In genomic region chr21:28992526-28993292, GRCh38 we compare ENCODE assay signal across 8 cellular contexts. TPM values are rescaled to one million over a fixed set of nuclear protein-coding genes. Genes with fewer than 3 reads are reported as not detected.
DNase-seq lines count a peak whose midpoint lies in the region; ATAC-seq, FAIRE-seq and TF ChIP-seq lines count a peak whose summit lies in the region.

Gene LTN1 (minus strand): TSS chr21:28992877. CDS start chr21:28992805, 72 bp downstream.

- no peaks in the 10 kb centered on the region for H3K9me3 Mint-ChIP-seq in brain

- H3K4me1 ChIP-seq in iPS DF 6.9 (ENCODE audit: control insufficient read depth, insufficient read depth, low read length) = no peaks in the 10 kb centered on the region
- peaks cover 17 to 27% of the 10 kb centered on the region in 2 donors for H3K4me1 ChIP-seq in gastrocnemius medialis

- intact Hi-C loops in gastrocnemius medialis (cut with DNase I; ENCODE audit: low total_unique reads) = loop anchor here (1.0 to 10.0 kb wide), 3 partner anchors 32 to 108 kb away; partner anchors contain the start of genes CCT8 and USP16

- peaks cover 11% of the 10 kb centered on the region for H3K36me3 Mint-ChIP-seq in brain

- TF ChIP-seq POLR2A in gastrocnemius medialis (IDR thresholded peaks at IDR 0.05) = peak; percentile 65 to 79

- H3K4me3 Mint-ChIP-seq in brain = peak within 1 kb of the TSS; percentile 93 to 97 (median 95)

- H3K4me3 ChIP-seq in iPS DF 6.9 (ENCODE audit: low read length) (peak within 1 kb of the TSS; percentile 86), gastrocnemius medialis (peak within 1 kb of the TSS; percentile 89 to 99 (median 97))

- H3K27me3 ChIP-seq in iPS DF 6.9 (ENCODE audit: control insufficient read depth, insufficient read depth, low read length) = no peaks in the 10 kb centered on the region
- no peaks in the 10 kb centered on the region for H3K27me3 ChIP-seq in gastrocnemius medialis

- TF ChIP-seq CTCF in 22Rv1 (IDR thresholded peaks at IDR 0.05) (no peak), brain (conservative IDR thresholded peaks at IDR 0.05) (no peak), gastrocnemius medialis (IDR thresholded peaks at IDR 0.05 in 4 of 5, conservative IDR thresholded peaks at IDR 0.05 in 1 of 5) (peak in 1 of 5 experiments; percentile 6)

- peaks cover 46% of the 10 kb centered on the region for H3K4me1 Mint-ChIP-seq in brain

- peak; percentile 97 for DNase-seq in NCI-H2107 treated with DMSO at 0.1 percent for 48 hours (lab: John Stamatoyannopoulos, UW; ENCODE audit: unreplicated experiment)
- DNase-seq in iPS DF 6.9 (ENCODE audit: low read depth, low spot score) = peak; percentile 98
- peak; percentile 99 for DNase-seq in gastrocnemius medialis

- H3K9me3 ChIP-seq in iPS DF 6.9 (ENCODE audit: control insufficient read depth, insufficient read depth, low read length) (no peaks in the 10 kb centered on the region), gastrocnemius medialis (no peaks in the 10 kb centered on the region)

- WGBS in iPS DF 6.9 (ENCODE audit: insufficient coverage, insufficient read length) = no CpG with 5 or more reads among the region's 43 CpGs

- H3K27me3 Mint-ChIP-seq in brain = peaks cover 11% of the 10 kb centered on the region

- peak; percentile 85 for FAIRE-seq in TTC549 (lab: Jason Lieb, UNC)

- in situ Hi-C loops in gastrocnemius medialis (cut with MboI; ENCODE audit: low sequenced_read_pairs in 4 of 4) = no loop called here

- peak within 1 kb of the TSS; percentile 91 to 99 (median 96) for H3K27ac Mint-ChIP-seq in brain

- H3K36me3 ChIP-seq in iPS DF 6.9 (ENCODE audit: control insufficient read depth, insufficient read depth, low read length) = no peaks in the 10 kb centered on the region
- H3K36me3 ChIP-seq in gastrocnemius medialis = no peaks in the 10 kb centered on the region

- ATAC-seq in GM18520 (IDR thresholded peaks at IDR 0.05; ENCODE audit: unreplicated experiment) (peak; percentile 97), HG03064 (IDR thresholded peaks at IDR 0.05; ENCODE audit: low read depth, unreplicated experiment) (peak; percentile 97), gastrocnemius medialis (peak; percentile 98 to 99)

- peak within 1 kb of the TSS; percentile 83 for H3K27ac ChIP-seq in 22Rv1
- H3K27ac ChIP-seq in iPS DF 6.9 (ENCODE audit: low read length) = no peak within 1 kb of the TSS
- H3K27ac ChIP-seq in gastrocnemius medialis = peak within 1 kb of the TSS; percentile 89 to 98 (median 96)

RNA-seq across cellular contexts. Expression of gene LTN1, which starts in this region (rescaled TPM):
- polyA plus RNA-seq in brain (ENCODE audit: insufficient read depth, low read depth, low replicate concordance) = 3.1 TPM
- total RNA-seq in gastrocnemius medialis = 10 to 100 TPM; 22.7 to 33.3 (median 23.2) TPM
